26 cellular contexts compared by ENCODE assay signal in genomic region chr14:96945721-96946120, GRCh38.
"Had no signal": no experiment of that assay in that cellular context is flagged by ENCODE, and none has a peak within 500 bp of the region (broad histone marks: within the 10 kb centered on the region; RNA-seq: fewer than 3 reads in every experiment).

No MANE protein-coding gene starts in this region.

- H3K4me3 ChIP-seq: left lung, lower lobe of right lung, ovary, right atrium auricular region, right lobe of liver, skin epidermis, stomach, testis, thyroid gland, transverse colon, upper lobe of left lung, vagina had no signal

- H3K36me3 ChIP-seq: left lung, lower lobe of right lung, ovary, right atrium auricular region, right lobe of liver, stomach, thyroid gland, transverse colon, upper lobe of left lung, vagina had no signal

- H3K9me3 Mint-ChIP-seq: natural killer cell, nephron progenitor cell had no signal

- H3K36me3 Mint-ChIP-seq: natural killer cell had no signal

- ATAC-seq: left cardiac atrium; left lung; lower lobe of right lung; natural killer cell; right lobe of liver; stimulated activated naive B cell treated with anti-CD40 and anti-IgM and Interleukin-4, amounts not matched to agents 10 μg/mL and 1 μg/mL and 100 μg/mL, for 72 hours; stimulated activated naive CD8-positive, alpha-beta T cell treated with anti-CD3 and anti-CD28 coated beads, Interleukin-15, Interleukin-2, amounts not matched to agents 100 U/mL and 50 U/mL, for 24 hours had no signal

- H3K4me3 Mint-ChIP-seq: natural killer cell; nephron progenitor cell; stimulated activated naive B cell treated with anti-CD40 and anti-IgM and Interleukin-4, amounts not matched to agents 10 μg/mL and 1 μg/mL and 100 μg/mL, for 72 hours had no signal

- H3K4me1 ChIP-seq: left lung, lower lobe of right lung, right atrium auricular region, right lobe of liver, stomach, testis, thyroid gland, transverse colon, upper lobe of left lung, vagina had no signal

- FAIRE-seq: keratinocyte had no signal

- H3K27me3 ChIP-seq: left lung, ovary, right atrium auricular region, right lobe of liver, stomach, testis, thyroid gland, transverse colon, upper lobe of left lung, vagina had no signal

- H3K27ac Mint-ChIP-seq: natural killer cell; nephron progenitor cell; stimulated activated naive B cell treated with anti-CD40 and anti-IgM and Interleukin-4, amounts not matched to agents 10 μg/mL and 1 μg/mL and 100 μg/mL, for 72 hours had no signal

- H3K4me1 Mint-ChIP-seq: nephron progenitor cell had no signal

- H3K27me3 Mint-ChIP-seq: progenitor cell of endocrine pancreas; stimulated activated naive B cell treated with anti-CD40 and anti-IgM and Interleukin-4, amounts not matched to agents 10 μg/mL and 1 μg/mL and 100 μg/mL, for 72 hours had no signal

- H3K9me3 ChIP-seq: left lung, lower lobe of right lung, ovary, right atrium auricular region, right lobe of liver, stomach, testis, thyroid gland, transverse colon, upper lobe of left lung, vagina had no signal

- H3K27ac ChIP-seq: left lung, lower lobe of right lung, ovary, right atrium auricular region, right lobe of liver, skin epidermis, stomach, testis, thyroid gland, transverse colon, upper lobe of left lung, vagina had no signal

- DNase-seq: kidney glomerular epithelial cell; left cardiac atrium; left lung; lower lobe of right lung; mammary epithelial cell; mesenchymal stem cell; natural killer cell; nephron progenitor cell; ovary; right lobe of liver; stimulated activated CD4-positive, alpha-beta T cell treated with anti-CD3 and anti-CD28 coated beads, Interleukin-12 subunit alpha, Interleukin-12 subunit beta, amount 100 ng/mL, for 4 hours; stimulated activated CD4-positive, alpha-beta T cell treated with anti-CD3 and anti-CD28 coated beads, Interleukin-15, amount 100 ng/mL, for 24 hours; stimulated activated CD4-positive, alpha-beta T cell treated with anti-CD3 and anti-CD28 coated beads, Interleukin-2, amount 100 ng/mL, for 24 hours; stimulated activated CD4-positive, alpha-beta T cell treated with anti-CD3 and anti-CD28 coated beads, Interleukin-4, amount 100 ng/mL, for 1 hour; stimulated activated naive B cell treated with anti-CD40 and anti-IgM and Interleukin-4, amounts not matched to agents 10 μg/mL and 1 μg/mL and 100 μg/mL, for 72 hours; stimulated activated naive CD8-positive, alpha-beta T cell treated with anti-CD3 and anti-CD28 coated beads, Interleukin-15, Interleukin-2, amounts not matched to agents 100 U/mL and 50 U/mL, for 24 hours; stomach; testis; thyroid gland; transverse colon; upper lobe of left lung had no signal
